In genomic region chr6:130178692-130179091, GRCh38 we compare ENCODE assay signal across 13 cellular contexts. TPM values are rescaled to one million over a fixed set of nuclear protein-coding genes. Genes with fewer than 3 reads are reported as not detected.
DNase-seq lines count a peak whose midpoint lies in the region; ATAC-seq, FAIRE-seq and TF ChIP-seq lines count a peak whose summit lies in the region.
"Had no signal": no experiment of that assay in that cellular context is flagged by ENCODE, and none has a peak within 500 bp of the region (broad histone marks: within the 10 kb centered on the region; RNA-seq: fewer than 3 reads in every experiment).

No MANE protein-coding gene starts in this region.

- no peaks in the 10 kb centered on the region for H3K27me3 Mint-ChIP-seq in WTC11 (ENCODE audit: low read depth)

- H3K4me3 Mint-ChIP-seq in WTC11, result no peak overlapping the region

- no peak overlapping the region for H3K4me3 ChIP-seq in HUES6 (ENCODE audit: low read depth, low read length)
- no peak overlapping the region for H3K4me3 ChIP-seq in bronchial epithelial cell (ENCODE audit: low read depth, low read length)
- no peak overlapping the region for H3K4me3 ChIP-seq in left lung
- H3K4me3 ChIP-seq: dorsolateral prefrontal cortex had no signal

- H3K36me3 ChIP-seq in HUES6 (ENCODE audit: control insufficient read depth, insufficient read depth, low read length), result peaks cover 4% of the 10 kb centered on the region; the same call in 1 of the 2 replicates
- no peaks in the 10 kb centered on the region for H3K36me3 ChIP-seq in bronchial epithelial cell (ENCODE audit: control insufficient read depth, insufficient read depth, low read length)
- no peaks in the 10 kb centered on the region for H3K36me3 ChIP-seq in left lung

- H3K27ac ChIP-seq in HUES6 (ENCODE audit: low read depth, low read length), result peak overlapping the region; percentile 7; the same call in 1 of the 2 replicates
- H3K27ac ChIP-seq in left lung, result no peak overlapping the region
- H3K27ac ChIP-seq: dorsolateral prefrontal cortex, VCaP had no signal

- intact Hi-C loops in left lung (cut with DNase I), result no loop called here

- H3K4me1 Mint-ChIP-seq in WTC11, result no peaks in the 10 kb centered on the region

- TF ChIP-seq CTCF in AG09319 (IDR thresholded peaks at IDR 0.05; ENCODE audit: low read depth, low read length) (no peak), bronchial epithelial cell (IDR thresholded peaks at IDR 0.05; ENCODE audit: insufficient read depth, low read length, severe bottlenecking) (no peak), left lung (IDR thresholded peaks at IDR 0.05) (no peak), WTC11 (IDR thresholded peaks at IDR 0.05) (no peak), GM13977 (IDR thresholded peaks at IDR 0.05; ENCODE audit: extremely low read depth, insufficient read depth, missing control alignments) (no peak)

- no peak overlapping the region for H3K27ac Mint-ChIP-seq in WTC11

- DNase-seq in AG09319 (ENCODE audit: extremely low read depth, low read depth) (peak; percentile 15), bronchial epithelial cell (ENCODE audit: low read depth) (peak; percentile 92), left lung (no peak), WTC11 (ENCODE audit: low spot score) (no peak), GM13977 (ENCODE audit: low spot score) (no peak), hypothalamus (lab: John Stamatoyannopoulos, UW) (no peak)
- DNase-seq: dorsolateral prefrontal cortex, left colon, retina had no signal

- in situ Hi-C loops in GM13977 (cut with MboI; ENCODE audit: low pct_unique_long_range_greater_than_20kb, low sequenced_read_pairs, unreplicated experiment), result no loop called here

- CTCF ChIA-PET in WTC11 (lab: Charles Lee), result interaction anchor here (1.3 kb wide), 1 partner anchor 104 kb away, joined by 4 read pairs; no protein-coding TSS in a partner anchor

- no peak for FAIRE-seq in bronchial epithelial cell (lab: Jason Lieb, UNC)
- FAIRE-seq: GM18507 had no signal

- H3K4me1 ChIP-seq in HUES6 (ENCODE audit: control insufficient read depth, insufficient read depth, low read length), result peaks cover 11% of the 10 kb centered on the region; the same call in 1 of the 2 replicates
- no peaks in the 10 kb centered on the region for H3K4me1 ChIP-seq in left lung

- ATAC-seq in left lung (peak; percentile 99), HG03175 (IDR thresholded peaks at IDR 0.05; ENCODE audit: unreplicated experiment) (no peak), WTC11 (no peak; the same call in 1 of the 2 replicates)
- ATAC-seq: left colon had no signal

- POLR2A ChIA-PET in WTC11 (lab: Charles Lee), result no interaction called here

- peaks cover 4% of the 10 kb centered on the region for H3K9me3 Mint-ChIP-seq in WTC11

- no peak overlapping the region for H3K9ac ChIP-seq in HUES6 (ENCODE audit: low read length)

- H3K9me3 ChIP-seq in HUES6 (ENCODE audit: control insufficient read depth, insufficient read depth, low read depth, low read length), result no peaks in the 10 kb centered on the region
- no peaks in the 10 kb centered on the region for H3K9me3 ChIP-seq in left lung

- peaks cover 6% of the 10 kb centered on the region; the same call in 1 of the 2 replicates for H3K36me3 Mint-ChIP-seq in WTC11

- H3K27me3 ChIP-seq in HUES6 (ENCODE audit: control insufficient read depth, insufficient read depth, low read length) (no peaks in the 10 kb centered on the region), bronchial epithelial cell (ENCODE audit: control insufficient read depth, insufficient read depth, low read length) (no peaks in the 10 kb centered on the region), left lung (no peaks in the 10 kb centered on the region)
- H3K27me3 ChIP-seq: dorsolateral prefrontal cortex had no signal

TF ChIP-seq in WTC11, 78 proteins besides CTCF, POLR2A, EP300 and RAD21:
- TF ChIP-seq GTF2I (CRISPR knock-in tag; conservative IDR thresholded peaks at IDR 0.05) (no peak), E2F5 (CRISPR knock-in tag; IDR thresholded peaks at IDR 0.05) (no peak), NFE2L1 (CRISPR knock-in tag; IDR thresholded peaks at IDR 0.05) (no peak), GABPB1 (CRISPR knock-in tag; IDR thresholded peaks at IDR 0.05) (no peak), ETV6 (CRISPR knock-in tag; IDR thresholded peaks at IDR 0.05) (no peak), ELF4 (CRISPR knock-in tag; IDR thresholded peaks at IDR 0.05; ENCODE audit: low read depth) (no peak), NFYB (CRISPR knock-in tag; conservative IDR thresholded peaks at IDR 0.05; ENCODE audit: low read depth) (no peak), SP1 (CRISPR knock-in tag; conservative IDR thresholded peaks at IDR 0.05) (no peak), ZBTB21 (CRISPR knock-in tag; IDR thresholded peaks at IDR 0.05; ENCODE audit: borderline replicate concordance) (no peak), CREM (CRISPR knock-in tag; IDR thresholded peaks at IDR 0.05) (no peak), MYBL2 (CRISPR knock-in tag; IDR thresholded peaks at IDR 0.05) (no peak), MXD4 (CRISPR knock-in tag; IDR thresholded peaks at IDR 0.05; ENCODE audit: borderline replicate concordance) (no peak), USF2 (CRISPR knock-in tag; IDR thresholded peaks at IDR 0.05) (no peak)
- TF ChIP-seq, protein P1, sequence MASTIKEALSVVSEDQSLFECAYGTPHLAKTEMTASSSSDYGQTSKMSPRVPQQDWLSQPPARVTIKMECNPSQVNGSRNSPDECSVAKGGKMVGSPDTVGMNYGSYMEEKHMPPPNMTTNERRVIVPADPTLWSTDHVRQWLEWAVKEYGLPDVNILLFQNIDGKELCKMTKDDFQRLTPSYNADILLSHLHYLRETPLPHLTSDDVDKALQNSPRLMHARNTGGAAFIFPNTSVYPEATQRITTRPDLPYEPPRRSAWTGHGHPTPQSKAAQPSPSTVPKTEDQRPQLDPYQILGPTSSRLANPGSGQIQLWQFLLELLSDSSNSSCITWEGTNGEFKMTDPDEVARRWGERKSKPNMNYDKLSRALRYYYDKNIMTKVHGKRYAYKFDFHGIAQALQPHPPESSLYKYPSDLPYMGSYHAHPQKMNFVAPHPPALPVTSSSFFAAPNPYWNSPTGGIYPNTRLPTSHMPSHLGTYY (CRISPR knock-in tag; IDR thresholded peaks at IDR 0.05), result no peak
- TF ChIP-seq, protein P2, sequence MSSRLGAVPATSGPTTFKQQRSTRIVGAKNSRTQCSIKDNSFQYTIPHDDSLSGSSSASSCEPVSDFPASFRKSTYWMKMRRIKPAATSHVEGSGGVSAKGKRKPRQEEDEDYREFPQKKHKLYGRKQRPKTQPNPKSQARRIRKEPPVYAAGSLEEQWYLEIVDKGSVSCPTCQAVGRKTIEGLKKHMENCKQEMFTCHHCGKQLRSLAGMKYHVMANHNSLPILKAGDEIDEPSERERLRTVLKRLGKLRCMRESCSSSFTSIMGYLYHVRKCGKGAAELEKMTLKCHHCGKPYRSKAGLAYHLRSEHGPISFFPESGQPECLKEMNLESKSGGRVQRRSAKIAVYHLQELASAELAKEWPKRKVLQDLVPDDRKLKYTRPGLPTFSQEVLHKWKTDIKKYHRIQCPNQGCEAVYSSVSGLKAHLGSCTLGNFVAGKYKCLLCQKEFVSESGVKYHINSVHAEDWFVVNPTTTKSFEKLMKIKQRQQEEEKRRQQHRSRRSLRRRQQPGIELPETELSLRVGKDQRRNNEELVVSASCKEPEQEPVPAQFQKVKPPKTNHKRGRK (CRISPR knock-in tag; IDR thresholded peaks at IDR 0.05; ENCODE audit: borderline replicate concordance), result no peak
- TF ChIP-seq, protein P3, sequence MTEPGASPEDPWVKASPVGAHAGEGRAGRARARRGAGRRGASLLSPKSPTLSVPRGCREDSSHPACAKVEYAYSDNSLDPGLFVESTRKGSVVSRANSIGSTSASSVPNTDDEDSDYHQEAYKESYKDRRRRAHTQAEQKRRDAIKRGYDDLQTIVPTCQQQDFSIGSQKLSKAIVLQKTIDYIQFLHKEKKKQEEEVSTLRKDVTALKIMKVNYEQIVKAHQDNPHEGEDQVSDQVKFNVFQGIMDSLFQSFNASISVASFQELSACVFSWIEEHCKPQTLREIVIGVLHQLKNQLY (CRISPR knock-in tag; IDR thresholded peaks at IDR 0.05), result no peak
- TF ChIP-seq, protein P4, sequence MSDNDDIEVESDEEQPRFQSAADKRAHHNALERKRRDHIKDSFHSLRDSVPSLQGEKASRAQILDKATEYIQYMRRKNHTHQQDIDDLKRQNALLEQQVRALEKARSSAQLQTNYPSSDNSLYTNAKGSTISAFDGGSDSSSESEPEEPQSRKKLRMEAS (CRISPR knock-in tag; IDR thresholded peaks at IDR 0.05), result no peak

RNA-seq across cellular contexts. Expression of gene SAMD3, which starts 44.1 kb away (rescaled TPM):
- not detected in 2 replicates for total RNA-seq in bronchial epithelial cell
- total RNA-seq in left lung, result 1 to 10 TPM; 2.7 TPM
- total RNA-seq in WTC11 (2021), result 1.2 to 1.7 TPM (median 1.4 TPM) in 3 replicates

Comparison
In these comparisons a context has a peak if more than half of its experiments do, and no peak if none do; other contexts are left out.
1. DNase-seq: peak in AG09319 (single experiment) and bronchial epithelial cell (single experiment); none in left lung (0 of 2), WTC11 (single experiment), GM13977 (single experiment) and hypothalamus (0 of 51).